In the genomic region with DNA sequence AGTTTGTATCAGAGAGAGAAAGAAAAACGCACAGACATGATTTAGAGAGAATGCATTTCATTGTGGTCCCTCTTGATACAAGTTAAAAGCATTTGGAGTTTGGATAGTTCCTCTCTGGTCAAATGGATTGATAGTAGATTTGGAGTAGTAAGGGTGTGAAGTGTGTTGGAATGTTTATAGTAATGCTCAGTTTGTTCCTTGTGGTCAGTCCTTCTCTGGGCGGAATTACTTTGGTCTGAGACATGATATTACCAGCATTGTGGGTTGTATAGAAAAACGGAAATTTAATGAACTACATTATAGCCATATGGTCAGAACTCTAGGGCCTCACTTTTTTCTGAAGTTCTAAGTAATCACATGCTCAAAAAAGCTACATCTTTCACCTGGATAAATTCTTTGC, we compare ENCODE assay signal across 25 cellular contexts.
DNase-seq lines count a peak whose midpoint lies in the region; ATAC-seq, FAIRE-seq and TF ChIP-seq lines count a peak whose summit lies in the region.
"Had no signal": no experiment of that assay in that cellular context is flagged by ENCODE, and none has a peak within 500 bp of the region (broad histone marks: within the 10 kb centered on the region; RNA-seq: fewer than 3 reads in every experiment).

No MANE protein-coding gene starts in this region.

- H3K9me3 ChIP-seq in keratinocyte (ENCODE audit: control insufficient read depth, low read depth, low read length) (no peaks in the 10 kb centered on the region), stomach smooth muscle (ENCODE audit: control insufficient read depth in 2 of 2, low read length in 2 of 2) (no peaks in the 10 kb centered on the region)
- H3K9me3 ChIP-seq: lower lobe of right lung had no signal

- H3K4me3 ChIP-seq in keratinocyte (ENCODE audit: control insufficient read depth in 2 of 3, extremely low read depth in 1 of 3, insufficient read depth in 2 of 3, low read depth in 1 of 3, low read length in 3 of 3) (no peak overlapping the region), stomach smooth muscle (ENCODE audit: low read length in 2 of 2) (peak overlapping the region; percentile 58 to 75)
- H3K4me3 ChIP-seq: K562, lower lobe of right lung had no signal

- no peak overlapping the region for H3K9ac ChIP-seq in keratinocyte (ENCODE audit: control insufficient read depth, extremely low read depth, insufficient read depth, low read length)
- H3K9ac ChIP-seq in stomach smooth muscle (ENCODE audit: low read length in 2 of 2): peak overlapping the region in 1 of 2 donors; percentile 20

- H3K9me3 Mint-ChIP-seq in WTC11: no peaks in the 10 kb centered on the region
- H3K9me3 Mint-ChIP-seq: activated T-cell treated with anti-CD3 and anti-CD28 coated beads, Interleukin-2, amount 50 U/mL, for 24 hours; CD4-positive, CD25-positive, alpha-beta regulatory T cell; dendritic cell treated with granulocyte-macrophage colony-stimulating factor and Interleukin-4, amounts not matched to agents 40 ng/mL and 50 ng/mL, for 4 days; stimulated activated memory B cell treated with anti-CD40 and anti-IgM and Interleukin-4, amounts not matched to agents 10 μg/mL and 1 μg/mL and 100 μg/mL, for 72 hours had no signal

- H3K4me1 Mint-ChIP-seq in WTC11: peaks cover 67% of the 10 kb centered on the region
- H3K4me1 Mint-ChIP-seq: stimulated activated memory B cell treated with anti-CD40 and anti-IgM and Interleukin-4, amounts not matched to agents 10 μg/mL and 1 μg/mL and 100 μg/mL, for 72 hours had no signal

- FAIRE-seq in keratinocyte (lab: Jason Lieb, UNC): peak; percentile 23
- FAIRE-seq: GM18507, H54, K562, RCC 7860 had no signal

- TF ChIP-seq CTCF in WTC11 (IDR thresholded peaks at IDR 0.05) (no peak), keratinocyte (optimal IDR thresholded peaks at IDR 0.05 in 1 of 3, IDR thresholded peaks at IDR 0.05 in 1 of 3, conservative IDR thresholded peaks at IDR 0.05 in 1 of 3; ENCODE audit: extremely low read depth in 1 of 3, insufficient read depth in 2 of 3, low read length in 3 of 3) (no peak), GM20000 (IDR thresholded peaks at IDR 0.05; ENCODE audit: extremely low read depth, missing control alignments) (no peak)

- H3K4me2 ChIP-seq in keratinocyte (ENCODE audit: control insufficient read depth, extremely low read depth, insufficient read depth, low read depth, low read length): no peak overlapping the region

- H3K27me3 ChIP-seq in keratinocyte (ENCODE audit: control insufficient read depth, extremely low read depth, insufficient read depth, low read length): no peaks in the 10 kb centered on the region
- no peaks in the 10 kb centered on the region for H3K27me3 ChIP-seq in stomach smooth muscle (ENCODE audit: control insufficient read depth in 1 of 2, insufficient read depth in 2 of 2, low read length in 2 of 2)

- H3K79me2 ChIP-seq in keratinocyte (ENCODE audit: control insufficient read depth, insufficient read depth, low read length): peaks cover 16% of the 10 kb centered on the region

- DNase-seq in ELR (ENCODE audit: low read depth): peak; percentile 26
- no peak for DNase-seq in WTC11 (ENCODE audit: low spot score)
- DNase-seq in keratinocyte (ENCODE audit: low read depth, low spot score): no peak
- no peak for DNase-seq in GM20000 (ENCODE audit: low spot score)
- DNase-seq in NCI-H524 (lab: John Stamatoyannopoulos, UW): no peak
- DNase-seq in GM19240 (ENCODE audit: insufficient read length, low spot score): no peak
- DNase-seq: activated CD8-positive, alpha-beta memory T cell treated with anti-CD3 and anti-CD28 coated beads for 24 hours; activated naive CD4-positive, alpha-beta T cell treated with Interleukin-2 at 50 U/mL for 16 hours; activated T-cell treated with anti-CD3 and anti-CD28 coated beads, Interleukin-2, amount 50 U/mL, for 24 hours; amniotic stem cell; CD4-positive, CD25-positive, alpha-beta regulatory T cell; GF-D8; kidney glomerular epithelial cell; lower lobe of right lung; NCI-H1436 treated with DMSO at 0.1 percent for 48 hours; occipital lobe; retina; stimulated activated CD4-positive, alpha-beta T cell treated with anti-CD3 and anti-CD28 coated beads, Interleukin-4, amount 100 ng/mL, for 1 hour had no signal

- POLR2A ChIA-PET in WTC11 (lab: Charles Lee): no interaction called here

- peaks cover 2% of the 10 kb centered on the region for H3K9me1 ChIP-seq in keratinocyte (ENCODE audit: control insufficient read depth, extremely low read depth, insufficient read depth, low read length)

- CTCF ChIA-PET in WTC11 (lab: Charles Lee): interaction anchor here (2.5 kb wide), 1 partner anchor 74 kb away, joined by 9 read pairs; no protein-coding TSS in a partner anchor

- H3K4me1 ChIP-seq in keratinocyte (ENCODE audit: control insufficient read depth, extremely low read depth, insufficient read depth, low read length) (peaks cover 18% of the 10 kb centered on the region), stomach smooth muscle (ENCODE audit: control insufficient read depth, insufficient read depth, low read length) (peaks cover 31% of the 10 kb centered on the region)

- ATAC-seq in WTC11: no peak
- ATAC-seq: K562; lower lobe of right lung; stimulated activated memory B cell treated with anti-CD40 and anti-IgM and Interleukin-4, amounts not matched to agents 10 μg/mL and 1 μg/mL and 100 μg/mL, for 72 hours had no signal

- H3K27ac Mint-ChIP-seq in WTC11: no peak overlapping the region
- H3K27ac Mint-ChIP-seq: activated T-cell treated with anti-CD3 and anti-CD28 coated beads, Interleukin-2, amount 50 U/mL, for 24 hours; CD4-positive, CD25-positive, alpha-beta regulatory T cell; dendritic cell treated with granulocyte-macrophage colony-stimulating factor and Interleukin-4, amounts not matched to agents 40 ng/mL and 50 ng/mL, for 4 days; stimulated activated memory B cell treated with anti-CD40 and anti-IgM and Interleukin-4, amounts not matched to agents 10 μg/mL and 1 μg/mL and 100 μg/mL, for 72 hours had no signal

- H3K27me3 Mint-ChIP-seq in WTC11 (ENCODE audit: low read depth): peaks cover 14% of the 10 kb centered on the region

- H3K4me3 Mint-ChIP-seq in WTC11: peak overlapping the region; percentile 73
- H3K4me3 Mint-ChIP-seq: activated T-cell treated with anti-CD3 and anti-CD28 coated beads, Interleukin-2, amount 50 U/mL, for 24 hours; CD4-positive, CD25-positive, alpha-beta regulatory T cell; dendritic cell treated with granulocyte-macrophage colony-stimulating factor and Interleukin-4, amounts not matched to agents 40 ng/mL and 50 ng/mL, for 4 days; stimulated activated memory B cell treated with anti-CD40 and anti-IgM and Interleukin-4, amounts not matched to agents 10 μg/mL and 1 μg/mL and 100 μg/mL, for 72 hours had no signal

- H3K36me3 ChIP-seq in keratinocyte (ENCODE audit: control insufficient read depth in 2 of 2, extremely low read depth in 1 of 2, insufficient read depth in 2 of 2, low read length in 2 of 2): no peaks in the 10 kb centered on the region
- H3K36me3 ChIP-seq in stomach smooth muscle (ENCODE audit: control insufficient read depth in 2 of 2, insufficient read depth in 2 of 2, low read length in 2 of 2): no peaks in the 10 kb centered on the region
- H3K36me3 ChIP-seq: lower lobe of right lung had no signal

- H4K20me1 ChIP-seq in keratinocyte (ENCODE audit: control insufficient read depth, extremely low read depth, insufficient read depth, low read length): peaks cover 11% of the 10 kb centered on the region

- dilution Hi-C loops in keratinocyte (cut with MboI; ENCODE audit: extremely low pct_ligation_motif_present, low sequenced_read_pairs): no loop called here

- H3K36me3 Mint-ChIP-seq in WTC11: no peaks in the 10 kb centered on the region
- H3K36me3 Mint-ChIP-seq: CD4-positive, CD25-positive, alpha-beta regulatory T cell; stimulated activated memory B cell treated with anti-CD40 and anti-IgM and Interleukin-4, amounts not matched to agents 10 μg/mL and 1 μg/mL and 100 μg/mL, for 72 hours had no signal

- no peak overlapping the region for H2AFZ ChIP-seq in keratinocyte (ENCODE audit: control insufficient read depth, low read length)

- H3K27ac ChIP-seq in keratinocyte (ENCODE audit: control insufficient read depth, insufficient read depth, low read length): no peak overlapping the region
- H3K27ac ChIP-seq in stomach smooth muscle (ENCODE audit: low read length): no peak overlapping the region
- H3K27ac ChIP-seq: lower lobe of right lung had no signal

TF ChIP-seq in WTC11, 78 proteins besides CTCF, POLR2A, EP300 and RAD21 (continues in another document):
- TF ChIP-seq, protein P1, sequence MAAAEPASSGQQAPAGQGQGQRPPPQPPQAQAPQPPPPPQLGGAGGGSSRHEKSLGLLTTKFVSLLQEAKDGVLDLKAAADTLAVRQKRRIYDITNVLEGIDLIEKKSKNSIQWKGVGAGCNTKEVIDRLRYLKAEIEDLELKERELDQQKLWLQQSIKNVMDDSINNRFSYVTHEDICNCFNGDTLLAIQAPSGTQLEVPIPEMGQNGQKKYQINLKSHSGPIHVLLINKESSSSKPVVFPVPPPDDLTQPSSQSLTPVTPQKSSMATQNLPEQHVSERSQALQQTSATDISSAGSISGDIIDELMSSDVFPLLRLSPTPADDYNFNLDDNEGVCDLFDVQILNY (CRISPR knock-in tag; IDR thresholded peaks at IDR 0.05): no peak
- TF ChIP-seq, protein P2, sequence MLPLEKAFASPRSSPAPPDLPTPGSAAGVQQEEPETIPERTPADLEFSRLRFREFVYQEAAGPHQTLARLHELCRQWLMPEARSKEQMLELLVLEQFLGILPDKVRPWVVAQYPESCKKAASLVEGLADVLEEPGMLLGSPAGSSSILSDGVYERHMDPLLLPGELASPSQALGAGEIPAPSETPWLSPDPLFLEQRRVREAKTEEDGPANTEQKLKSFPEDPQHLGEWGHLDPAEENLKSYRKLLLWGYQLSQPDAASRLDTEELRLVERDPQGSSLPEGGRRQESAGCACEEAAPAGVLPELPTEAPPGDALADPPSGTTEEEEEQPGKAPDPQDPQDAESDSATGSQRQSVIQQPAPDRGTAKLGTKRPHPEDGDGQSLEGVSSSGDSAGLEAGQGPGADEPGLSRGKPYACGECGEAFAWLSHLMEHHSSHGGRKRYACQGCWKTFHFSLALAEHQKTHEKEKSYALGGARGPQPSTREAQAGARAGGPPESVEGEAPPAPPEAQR (CRISPR knock-in tag; IDR thresholded peaks at IDR 0.05): no peak
- TF ChIP-seq ZNF138 (CRISPR knock-in tag; conservative IDR thresholded peaks at IDR 0.05) (no peak), GABPB1 (CRISPR knock-in tag; IDR thresholded peaks at IDR 0.05) (no peak)

Comparison
In these comparisons a context has a peak if more than half of its experiments do, and no peak if none do; other contexts are left out.
1. H3K4me3 ChIP-seq: peak in stomach smooth muscle (2 of 2); none in keratinocyte (0 of 3).